ENCODE assay signal across 10 cellular contexts in genomic region chr11:34263462-34264186, GRCh38.
A peak's percentile ranks its signal among the peaks of the same experiment; 100 is the strongest.
DNase-seq lines count a peak whose midpoint lies in the region; ATAC-seq and TF ChIP-seq lines count a peak whose summit lies in the region.
"Had no signal": no experiment of that assay in that cellular context is flagged by ENCODE, and none has a peak within 500 bp of the region (broad histone marks: within the 10 kb centered on the region; RNA-seq: fewer than 3 reads in every experiment).

No MANE protein-coding gene starts in this region.

- H3K36me3 ChIP-seq in prostate gland: no peaks in the 10 kb centered on the region

- ATAC-seq in HG03039 (IDR thresholded peaks at IDR 0.05; ENCODE audit: unreplicated experiment): no peak
- ATAC-seq: GM12878 had no signal

- H3K27ac ChIP-seq in epithelial cell of prostate (no peak overlapping the region), prostate gland (no peak overlapping the region)

- H3K4me1 ChIP-seq in prostate gland (replicated peaks): no peaks in the 10 kb centered on the region

- 56% methylated on average over 8 of the region's 8 CpGs for WGBS in prostate gland
- WGBS in lower leg skin, 2 donors: 56 to 63% methylated on average over 8 of the region's 8 CpGs

- H3K4me3 ChIP-seq in prostate gland (no peak overlapping the region), lower leg skin (ENCODE audit: low read depth, poor library complexity, severe bottlenecking) (no peak overlapping the region)
- H3K4me3 ChIP-seq: GM12878 had no signal

- H3K27me3 ChIP-seq in prostate gland (replicated peaks; ENCODE audit: insufficient read depth): no peaks in the 10 kb centered on the region

- no peak for TF ChIP-seq POLR2A in prostate gland (IDR thresholded peaks at IDR 0.05)
- no peak for TF ChIP-seq POLR2A in lower leg skin (IDR thresholded peaks at IDR 0.05)

- TF ChIP-seq CTCF in prostate gland (IDR thresholded peaks at IDR 0.05) (peak in 1 of 4 experiments; percentile 2), lower leg skin (IDR thresholded peaks at IDR 0.05) (no peak)

- intact Hi-C loops in prostate gland (cut with DNase I): loop anchor here (5.0 kb wide), 1 partner anchor 94 kb away; the partner anchor contains the start of gene ABTB2
- intact Hi-C loops in lower leg skin (cut with DNase I; ENCODE audit: low total_unique reads): no loop called here

- no peaks in the 10 kb centered on the region for H3K9me3 ChIP-seq in prostate gland

- DNase-seq in EL (peak; percentile 64), NCI-H446 treated with DMSO at 0.1 percent for 48 hours (lab: John Stamatoyannopoulos, UW) (peak; percentile 17), epithelial cell of prostate (ENCODE audit: low read depth, low spot score) (peak; percentile 62), prostate gland (ENCODE audit: low spot score) (peak; percentile 73), NCI-H2227 (lab: John Stamatoyannopoulos, UW; ENCODE audit: unreplicated experiment) (no peak), lower leg skin (ENCODE audit: low spot score in 2 of 2) (no peak)
- no peak for DNase-seq in stimulated activated naive CD4-positive, alpha-beta T cell treated with Interleukin-2 at 50 U/mL for 16 hours (lab: John Stamatoyannopoulos, UW)
- DNase-seq: NCI-H1694 had no signal

Comparison
In these comparisons a context has a peak if more than half of its experiments do, and no peak if none do; other contexts are left out.
1. DNase-seq: peak in EL (single experiment), NCI-H446 treated with DMSO at 0.1 percent for 48 hours (single experiment), epithelial cell of prostate (single experiment) and prostate gland (single experiment); none in NCI-H2227 (single experiment), lower leg skin (0 of 2) and stimulated activated naive CD4-positive, alpha-beta T cell treated with Interleukin-2 at 50 U/mL for 16 hours (single experiment).